ENCODE assay signal across 18 cellular contexts in the genomic region with DNA sequence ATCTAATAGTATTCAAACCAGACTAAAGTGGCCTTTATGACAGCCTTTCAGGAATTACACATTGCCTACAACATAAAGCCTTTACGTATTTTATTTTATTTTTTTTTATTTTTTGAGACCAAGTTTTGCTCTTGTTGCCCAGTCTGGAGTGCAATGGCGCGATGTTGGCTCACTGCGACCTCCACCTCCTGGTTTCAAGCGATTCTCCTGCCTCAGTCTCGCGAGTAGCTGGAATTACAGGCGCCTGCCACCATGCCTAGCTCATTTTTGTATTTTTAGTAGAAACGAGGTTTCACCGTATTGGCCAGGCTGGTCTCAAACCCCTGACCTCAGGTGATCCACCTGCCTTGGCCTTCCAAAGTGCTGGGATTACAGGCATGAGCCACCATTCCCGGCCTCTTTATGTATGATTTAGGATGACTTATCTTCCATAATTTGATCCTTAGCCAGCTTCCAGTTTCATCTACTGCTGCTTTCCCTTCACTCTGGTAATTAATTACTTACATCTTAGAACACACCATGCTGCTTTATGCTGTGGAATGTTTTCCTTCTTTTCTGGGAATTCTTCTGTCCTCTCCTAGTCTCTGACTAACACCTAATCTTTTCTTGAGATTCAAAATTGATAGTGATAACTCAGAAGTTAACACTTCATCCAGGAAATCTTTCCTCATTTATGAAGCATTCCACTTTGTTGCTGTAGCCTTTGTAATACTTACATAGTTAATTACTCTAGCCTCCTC. TPM values are rescaled to one million over a fixed set of nuclear protein-coding genes. Genes with fewer than 3 reads are reported as not detected.
A peak's percentile ranks its signal among the peaks of the same experiment; 100 is the strongest.
DNase-seq lines count a peak whose midpoint lies in the region; ATAC-seq, FAIRE-seq and TF ChIP-seq lines count a peak whose summit lies in the region.
"Had no signal": no experiment of that assay in that cellular context is flagged by ENCODE, and none has a peak within 500 bp of the region (broad histone marks: within the 10 kb centered on the region; RNA-seq: fewer than 3 reads in every experiment).

No MANE protein-coding gene starts in this region.

- H3K79me2 ChIP-seq in Loucy (ENCODE audit: insufficient read depth, low read length) (peaks cover 71% of the 10 kb centered on the region), astrocyte (ENCODE audit: insufficient read depth, low read length) (peaks cover 70% of the 10 kb centered on the region), neural progenitor cell (ENCODE audit: low read depth) (peaks cover 76% of the 10 kb centered on the region)

- H3K4me1 Mint-ChIP-seq in activated CD4-positive, alpha-beta T cell treated with anti-CD3 and anti-CD28 coated beads, Interleukin-2, amount 10 ng/mL, durations not matched to agents 24 days and 14 days, result peaks cover 19% of the 10 kb centered on the region
- H3K4me1 Mint-ChIP-seq in astrocyte (ENCODE audit: low read depth, unreplicated experiment) (peaks cover 14% of the 10 kb centered on the region), neural progenitor cell (peaks cover 16% of the 10 kb centered on the region)

- no peaks in the 10 kb centered on the region for H3K9me3 Mint-ChIP-seq in activated CD4-positive, alpha-beta T cell treated with anti-CD3 and anti-CD28 coated beads, Interleukin-2, amount 10 ng/mL, durations not matched to agents 24 days and 14 days
- H3K9me3 Mint-ChIP-seq in astrocyte (ENCODE audit: unreplicated experiment) (no peaks in the 10 kb centered on the region), neural progenitor cell (no peaks in the 10 kb centered on the region)

- H3K4me2 ChIP-seq in Loucy (ENCODE audit: low read depth, low read length, poor library complexity, severe bottlenecking) (peak overlapping the region; percentile 89), astrocyte (ENCODE audit: low read length) (peak overlapping the region; percentile 37), neural progenitor cell (peak overlapping the region; percentile 85)

- H4K20me1 ChIP-seq in Loucy (ENCODE audit: insufficient read depth, low read length, poor library complexity, severe bottlenecking) (peaks cover 60% of the 10 kb centered on the region), astrocyte (ENCODE audit: insufficient read depth, low read length) (peaks cover 39% of the 10 kb centered on the region), neural progenitor cell (ENCODE audit: low read depth) (peaks cover 35% of the 10 kb centered on the region)

- peak overlapping the region; percentile 54 for H3K27ac Mint-ChIP-seq in activated CD4-positive, alpha-beta T cell treated with anti-CD3 and anti-CD28 coated beads, Interleukin-2, amount 10 ng/mL, durations not matched to agents 24 days and 14 days
- H3K27ac Mint-ChIP-seq in astrocyte (ENCODE audit: unreplicated experiment) (no peak overlapping the region), neural progenitor cell (no peak overlapping the region)

- no peak overlapping the region for H3K27ac ChIP-seq in astrocyte (ENCODE audit: low read depth, low read length)
- no peak overlapping the region for H3K27ac ChIP-seq in neural progenitor cell
- H3K27ac ChIP-seq: coronary artery, lower lobe of right lung, pancreas, SJSA1, transverse colon had no signal

- no peak for ATAC-seq in GM18861 (IDR thresholded peaks at IDR 0.05; ENCODE audit: unreplicated experiment)
- ATAC-seq: lower lobe of right lung, pancreas had no signal

- H3K9me3 ChIP-seq in Loucy (ENCODE audit: insufficient read depth, low read depth, low read length) (no peaks in the 10 kb centered on the region), astrocyte (ENCODE audit: insufficient read depth, low read depth, low read length) (no peaks in the 10 kb centered on the region), neural progenitor cell (ENCODE audit: low read depth) (no peaks in the 10 kb centered on the region)
- H3K9me3 ChIP-seq: lower lobe of right lung, pancreas, SJSA1, transverse colon had no signal

- no peaks in the 10 kb centered on the region for H3K27me3 Mint-ChIP-seq in activated CD4-positive, alpha-beta T cell treated with anti-CD3 and anti-CD28 coated beads, Interleukin-2, amount 10 ng/mL, durations not matched to agents 24 days and 14 days
- H3K27me3 Mint-ChIP-seq in astrocyte (ENCODE audit: low read depth, unreplicated experiment) (no peaks in the 10 kb centered on the region), neural progenitor cell (ENCODE audit: insufficient read depth, low read depth) (peaks cover 5% of the 10 kb centered on the region)

- no peak for FAIRE-seq in astrocyte (lab: Jason Lieb, UNC)
- FAIRE-seq: GM12891, GM19239, pancreas had no signal

- peak overlapping the region; percentile 87 for H3K9ac ChIP-seq in Loucy (ENCODE audit: low read depth, low read length, poor library complexity, severe bottlenecking)
- H3K9ac ChIP-seq in astrocyte (ENCODE audit: low read length), result no peak overlapping the region
- H3K9ac ChIP-seq in neural progenitor cell, result no peak overlapping the region

- H3K4me3 ChIP-seq in Loucy (ENCODE audit: low read length, poor library complexity, severe bottlenecking), result peak overlapping the region; percentile 95
- no peak overlapping the region for H3K4me3 ChIP-seq in astrocyte (ENCODE audit: insufficient read depth, low read depth, low read length)
- H3K4me3 ChIP-seq in neural progenitor cell, result no peak overlapping the region
- H3K4me3 ChIP-seq: coronary artery, lower lobe of right lung, pancreas, SJSA1, transverse colon had no signal

- H2AFZ ChIP-seq in Loucy (ENCODE audit: low read length) (no peak overlapping the region), astrocyte (ENCODE audit: low read depth, low read length) (no peak overlapping the region), neural progenitor cell (replicated peaks) (no peak overlapping the region)

- peaks cover 41% of the 10 kb centered on the region for H3K4me1 ChIP-seq in Loucy (ENCODE audit: insufficient read depth, low read length, poor library complexity, severe bottlenecking)
- H3K4me1 ChIP-seq in astrocyte (ENCODE audit: insufficient read depth, low read length), result peaks cover 6% of the 10 kb centered on the region
- H3K4me1 ChIP-seq in neural progenitor cell, result peaks cover 9% of the 10 kb centered on the region

- no peaks in the 10 kb centered on the region for H3K27me3 ChIP-seq in Loucy (ENCODE audit: insufficient read depth, low read length, poor library complexity, severe bottlenecking)
- peaks cover 2% of the 10 kb centered on the region for H3K27me3 ChIP-seq in astrocyte (ENCODE audit: insufficient read depth, low read length)
- peaks cover 10% of the 10 kb centered on the region for H3K27me3 ChIP-seq in neural progenitor cell
- H3K27me3 ChIP-seq: pancreas, SJSA1, transverse colon had no signal

- peak overlapping the region; percentile 96 for H3K4me3 Mint-ChIP-seq in activated CD4-positive, alpha-beta T cell treated with anti-CD3 and anti-CD28 coated beads, Interleukin-2, amount 10 ng/mL, durations not matched to agents 24 days and 14 days
- H3K4me3 Mint-ChIP-seq in astrocyte (ENCODE audit: unreplicated experiment) (peak overlapping the region; percentile 94), neural progenitor cell (peak overlapping the region; percentile 96)

- no peak for TF ChIP-seq CTCF in Loucy (conservative IDR thresholded peaks at IDR 0.05; ENCODE audit: low read length)
- TF ChIP-seq CTCF in astrocyte (IDR thresholded peaks at IDR 0.05; ENCODE audit: insufficient read depth, low read depth, low read length), result no peak
- TF ChIP-seq CTCF in neural progenitor cell (IDR thresholded peaks at IDR 0.05), result no peak

- intact Hi-C loops in activated CD4-positive, alpha-beta T cell treated with anti-CD3 and anti-CD28 coated beads, Interleukin-2, amount 10 ng/mL, durations not matched to agents 24 days and 14 days (cut with micrococcal nuclease), result no loop called here

- H3K36me3 ChIP-seq in Loucy (ENCODE audit: insufficient read depth, low read length), result peaks cover 25% of the 10 kb centered on the region
- peaks cover 8% of the 10 kb centered on the region for H3K36me3 ChIP-seq in astrocyte (ENCODE audit: insufficient read depth, low read length)
- peaks cover 8% of the 10 kb centered on the region for H3K36me3 ChIP-seq in neural progenitor cell

- peaks cover 26% of the 10 kb centered on the region for H3K36me3 Mint-ChIP-seq in activated CD4-positive, alpha-beta T cell treated with anti-CD3 and anti-CD28 coated beads, Interleukin-2, amount 10 ng/mL, durations not matched to agents 24 days and 14 days (ENCODE audit: low read depth)
- H3K36me3 Mint-ChIP-seq in astrocyte (ENCODE audit: low read depth, unreplicated experiment) (no peaks in the 10 kb centered on the region), neural progenitor cell (peaks cover 24% of the 10 kb centered on the region)

- no peak for DNase-seq in activated CD4-positive, alpha-beta T cell treated with anti-CD3 and anti-CD28 coated beads, Interleukin-2, amount 10 ng/mL, durations not matched to agents 24 days and 14 days
- DNase-seq in activated CD4-positive, alpha-beta T cell treated with anti-CD3 and anti-CD28 coated beads for 4 hours, result no peak
- DNase-seq in astrocyte (ENCODE audit: low read depth), result peak; percentile 67
- no peak for DNase-seq in neural progenitor cell (ENCODE audit: low spot score)
- no peak for DNase-seq in NCI-H446 treated with DMSO at 0.1 percent for 48 hours (lab: John Stamatoyannopoulos, UW)
- no peak for DNase-seq in cerebellar cortex (ENCODE audit: low spot score)
- DNase-seq: KBM-7; lower lobe of right lung; NCI-H1930; NK-92 treated with Interleukin-12 subunit alpha and Interleukin-12 subunit beta, amount 100 ng/mL, for 24 hours; pancreas; transverse colon had no signal

- H3F3A ChIP-seq in Loucy (ENCODE audit: low read depth) (no peaks in the 10 kb centered on the region), neural progenitor cell (ENCODE audit: low read depth) (no peaks in the 10 kb centered on the region)

- no peaks in the 10 kb centered on the region for H3K9me2 ChIP-seq in Loucy (replicated peaks; ENCODE audit: low read depth, low read length)

RNA-seq across cellular contexts. Expression of a gene that starts 2.6 kb away (rescaled TPM):
- 97.9 and 103 TPM in 2 replicates for total RNA-seq in activated CD4-positive, alpha-beta T cell treated with anti-CD3 and anti-CD28 coated beads, Interleukin-2, amount 10 ng/mL, durations not matched to agents 24 days and 14 days
- total RNA-seq in astrocyte (95.6 and 102 TPM in 2 replicates), neural progenitor cell (ENCODE audit: low replicate concordance) (22.1 and 38.9 TPM in 2 replicates)

Comparison
In these comparisons a context has a peak if more than half of its experiments do, and no peak if none do; other contexts are left out.
1. H3K4me2 ChIP-seq: peak in every context shown above with its lines; median percentile 89 in Loucy; 85 in neural progenitor cell; 37 in astrocyte.